ENCODE assay signal across 22 cellular contexts in genomic region chr1:22978299-22978698, GRCh38. TPM values are rescaled to one million over a fixed set of nuclear protein-coding genes. Genes with fewer than 3 reads are reported as not detected.
DNase-seq lines count a peak whose midpoint lies in the region; ATAC-seq, FAIRE-seq and TF ChIP-seq lines count a peak whose summit lies in the region.
"Had no signal": no experiment of that assay in that cellular context is flagged by ENCODE, and none has a peak within 500 bp of the region (broad histone marks: within the 10 kb centered on the region; RNA-seq: fewer than 3 reads in every experiment).

No MANE protein-coding gene starts in this region.

- WGBS in body of pancreas, 2 donors = 82 to 88% methylated on average over 3 of the region's 3 CpGs
- WGBS in small intestine, 3 donors = 92 to 94% (median 93%) methylated on average over 3 of the region's 3 CpGs

- H3K9me3 ChIP-seq in RWPE2 (ENCODE audit: severe bottlenecking) = no peaks in the 10 kb centered on the region
- no peaks in the 10 kb centered on the region for H3K9me3 ChIP-seq in body of pancreas
- no peaks in the 10 kb centered on the region for H3K9me3 ChIP-seq in small intestine (ENCODE audit: control insufficient read depth, low read depth)
- H3K9me3 ChIP-seq: esophagus squamous epithelium, upper lobe of left lung had no signal

- DNase-seq in DMS53 (lab: John Stamatoyannopoulos, UW) (peak; percentile 21), DMS53 treated with DMSO at 0.1 percent for 48 hours (lab: John Stamatoyannopoulos, UW; ENCODE audit: unreplicated experiment) (no peak), RWPE2 (ENCODE audit: low spot score) (no peak), fibroblast of mammary gland (ENCODE audit: low read depth) (peak; percentile 65), urothelium cell line (ENCODE audit: low spot score) (peak; percentile 58), body of pancreas (no peak), small intestine (no peak), C1 segment of cervical spinal cord (lab: John Stamatoyannopoulos, UW) (no peak)
- DNase-seq: 8988T; activated CD4-positive, alpha-beta T cell treated with anti-CD3 and anti-CD28 coated beads, Interleukin-2, amount 10 ng/mL, durations not matched to agents 24 days and 14 days; activated naive CD4-positive, alpha-beta T cell treated with Interleukin-2 at 50 U/mL for 16 hours; CD4-positive, alpha-beta memory T cell; dermis blood vessel endothelial cell; esophagus squamous epithelium; naive B cell; NCI-H1694 treated with DMSO at 0.1 percent for 48 hours; NCI-H69; upper lobe of left lung had no signal

- H3K4me1 ChIP-seq in RWPE2 (ENCODE audit: insufficient read depth, poor library complexity, severe bottlenecking) (peaks cover 16% of the 10 kb centered on the region), body of pancreas (no peaks in the 10 kb centered on the region), small intestine (ENCODE audit: control insufficient read depth in 2 of 2, insufficient read depth in 1 of 2, low read depth in 1 of 2, low read length in 1 of 2) (no peaks in the 10 kb centered on the region)
- H3K4me1 ChIP-seq: upper lobe of left lung had no signal

- FAIRE-seq in urothelium cell line (lab: Jason Lieb, UNC) (peak; percentile 13), small intestine (lab: Jason Lieb, UNC) (no peak)
- FAIRE-seq: GM12878 had no signal

- H3K4me3 ChIP-seq in RWPE2 (ENCODE audit: severe bottlenecking) (no peak overlapping the region), fibroblast of mammary gland (ENCODE audit: control insufficient read depth, low read depth, low read length) (no peak overlapping the region), body of pancreas (no peak overlapping the region), small intestine (ENCODE audit: low read depth in 1 of 2, low read length in 2 of 2) (no peak overlapping the region)
- H3K4me3 ChIP-seq: esophagus squamous epithelium, GM12878, upper lobe of left lung had no signal

- no peak for TF ChIP-seq CTCF in RWPE2 (IDR thresholded peaks at IDR 0.05; ENCODE audit: poor library complexity, severe bottlenecking)
- no peak for TF ChIP-seq CTCF in fibroblast of mammary gland (conservative IDR thresholded peaks at IDR 0.05; ENCODE audit: control insufficient read depth, insufficient read depth, low read depth, low read length)
- TF ChIP-seq CTCF in body of pancreas (IDR thresholded peaks at IDR 0.05) = no peak

- ATAC-seq in RWPE2 (ENCODE audit: low read depth) (peak; percentile 80), body of pancreas (no peak)
- ATAC-seq: GM12878; stimulated activated effector memory CD8-positive, alpha-beta T cell treated with anti-CD3 and anti-CD28 coated beads, Interleukin-12 subunit alpha, Interleukin-12 subunit beta, amount 100 ng/mL, for 72 hours had no signal

- H3K27me3 ChIP-seq in RWPE2 (ENCODE audit: insufficient read depth, poor library complexity, severe bottlenecking) (no peaks in the 10 kb centered on the region), body of pancreas (no peaks in the 10 kb centered on the region), small intestine (ENCODE audit: control insufficient read depth in 2 of 2, insufficient read depth in 2 of 2, low read length in 2 of 2) (no peaks in the 10 kb centered on the region)
- H3K27me3 ChIP-seq: upper lobe of left lung had no signal

- no peaks in the 10 kb centered on the region for H3K36me3 ChIP-seq in RWPE2 (ENCODE audit: low read depth)
- H3K36me3 ChIP-seq in body of pancreas (replicated peaks in 1 of 2; ENCODE audit: insufficient read depth in 1 of 2, low read depth in 2 of 2) = no peaks in the 10 kb centered on the region
- H3K36me3 ChIP-seq in small intestine (ENCODE audit: control insufficient read depth in 2 of 2, insufficient read depth in 2 of 2, low read length in 2 of 2) = no peaks in the 10 kb centered on the region
- H3K36me3 ChIP-seq: esophagus squamous epithelium, upper lobe of left lung had no signal

- intact Hi-C loops in body of pancreas (cut with DNase I) = loop anchor here (10.0 kb wide), 1 partner anchor 207 kb away; no protein-coding TSS in a partner anchor

- TF ChIP-seq POLR2A in body of pancreas (IDR thresholded peaks at IDR 0.05) = no peak

- H3K27ac ChIP-seq in RWPE2 (ENCODE audit: poor library complexity, severe bottlenecking) (peak overlapping the region; percentile 58), body of pancreas (no peak overlapping the region), small intestine (ENCODE audit: low read depth in 1 of 2, low read length in 1 of 2) (no peak overlapping the region)
- H3K27ac ChIP-seq: esophagus squamous epithelium, upper lobe of left lung had no signal

RNA-seq across cellular contexts. Expression of gene LACTBL1, which starts 5.6 kb away (rescaled TPM):
- not detected for total RNA-seq in body of pancreas
- polyA plus RNA-seq in small intestine = not detected
- total RNA-seq: activated CD4-positive, alpha-beta T cell treated with anti-CD3 and anti-CD28 coated beads, Interleukin-2, amount 10 ng/mL, durations not matched to agents 24 days and 14 days; CD4-positive, alpha-beta memory T cell; dermis blood vessel endothelial cell; esophagus squamous epithelium; GM12878; liver; progenitor cell of endocrine pancreas; upper lobe of left lung had no signal
- polyA plus RNA-seq: CD4-positive, alpha-beta memory T cell; liver had no signal

RNA-seq across cellular contexts. Expression of gene TEX46, which starts 37.4 kb away (rescaled TPM):
- total RNA-seq in body of pancreas = not detected
- not detected for polyA plus RNA-seq in small intestine
- total RNA-seq: activated CD4-positive, alpha-beta T cell treated with anti-CD3 and anti-CD28 coated beads, Interleukin-2, amount 10 ng/mL, durations not matched to agents 24 days and 14 days; dermis blood vessel endothelial cell; esophagus squamous epithelium; GM12878; liver; progenitor cell of endocrine pancreas; upper lobe of left lung had no signal
- polyA plus RNA-seq: CD4-positive, alpha-beta memory T cell; liver had no signal

RNA-seq across cellular contexts. Expression of gene KDM1A, which starts 41.0 kb away (rescaled TPM):
- total RNA-seq in body of pancreas = 10 to 100 TPM; 36.6 to 63.6 TPM
- 10 to 100 TPM; 25.7 to 34.7 (median 30.0) TPM for polyA plus RNA-seq in small intestine

Comparison
In these comparisons a context has a peak if more than half of its experiments do, and no peak if none do; other contexts are left out.
1. DNase-seq: peak in DMS53 (single experiment), fibroblast of mammary gland (single experiment) and urothelium cell line (single experiment); none in DMS53 treated with DMSO at 0.1 percent for 48 hours (single experiment), RWPE2 (single experiment), body of pancreas (0 of 4), small intestine (single experiment) and C1 segment of cervical spinal cord (0 of 14).